32 cellular contexts compared by ENCODE assay signal in the genomic region with DNA sequence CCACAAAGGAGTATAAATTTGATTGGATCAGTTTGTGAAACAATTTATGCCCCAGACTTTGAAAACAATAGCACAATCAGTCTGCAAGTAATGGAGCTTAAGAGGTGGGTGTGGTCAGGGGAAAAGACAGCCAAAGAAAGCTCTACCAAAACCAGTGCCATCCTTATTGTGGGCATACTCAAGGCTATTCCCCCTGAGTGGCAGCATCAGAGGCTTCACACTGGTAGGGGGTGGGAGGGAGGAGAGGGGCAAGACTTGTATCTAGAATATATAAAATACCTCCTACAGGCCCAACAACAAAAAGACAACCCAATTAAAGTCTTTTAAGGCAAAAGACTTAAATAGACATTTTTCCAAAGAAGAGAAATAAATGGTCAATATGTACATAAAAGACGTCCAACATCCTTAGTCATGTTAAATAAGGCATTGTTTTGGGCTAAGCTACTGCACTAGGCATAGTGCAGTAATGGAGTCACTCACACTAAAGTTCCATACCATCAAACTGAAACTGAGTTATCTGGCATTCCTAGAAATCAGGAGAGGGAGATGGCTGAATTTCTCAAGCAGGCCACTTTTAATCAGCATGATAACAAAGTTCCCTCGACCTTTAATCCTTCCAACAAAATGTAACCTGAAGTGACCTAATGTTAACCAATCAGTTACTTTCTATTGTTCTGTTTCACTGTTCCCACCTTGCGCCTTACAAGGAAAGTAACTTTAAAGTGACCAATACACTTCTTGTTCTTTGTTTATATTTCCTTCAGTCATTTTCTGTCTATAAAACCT. TPM values are rescaled to one million over a fixed set of nuclear protein-coding genes. Genes with fewer than 3 reads are reported as not detected.
A peak's percentile ranks its signal among the peaks of the same experiment; 100 is the strongest.
DNase-seq lines count a peak whose midpoint lies in the region; ATAC-seq, FAIRE-seq and TF ChIP-seq lines count a peak whose summit lies in the region.
"Had no signal": no experiment of that assay in that cellular context is flagged by ENCODE, and none has a peak within 500 bp of the region (broad histone marks: within the 10 kb centered on the region; RNA-seq: fewer than 3 reads in every experiment).

No MANE protein-coding gene starts in this region.

- no peaks in the 10 kb centered on the region for H3K79me2 ChIP-seq in H9 (ENCODE audit: insufficient read depth, low read length)

- H2BK5ac ChIP-seq in H9 (ENCODE audit: insufficient read length, low read length), result no peak overlapping the region

- TF ChIP-seq CTCF in H9 (conservative IDR thresholded peaks at IDR 0.05) (no peak), pancreas (IDR thresholded peaks at IDR 0.05) (no peak)

- H2BK12ac ChIP-seq in H9 (ENCODE audit: insufficient read length, low read depth, low read length), result no peak overlapping the region

- H3K27ac Mint-ChIP-seq in H9, result peak overlapping the region; percentile 62 to 95 (median 95); a peak in 6 of 7 replicates
- H3K27ac Mint-ChIP-seq in activated T-helper 17 cell treated with anti-CD3 and anti-CD28 coated beads, Interleukin-2, amount 50 U/mL, for 72 hours, result peak overlapping the region; percentile 58
- H3K27ac Mint-ChIP-seq: immature natural killer cell; mesothelial cell of epicardium; naive thymus-derived CD4-positive, alpha-beta T cell; type B pancreatic cell had no signal

- no peak overlapping the region for H2BK20ac ChIP-seq in H9 (ENCODE audit: low read depth, low read length, poor library complexity, severe bottlenecking)

- H3K79me1 ChIP-seq in H9 (ENCODE audit: insufficient read depth, low read depth, low read length, poor library complexity, severe bottlenecking), result no peaks in the 10 kb centered on the region

- H3K27me3 Mint-ChIP-seq in H9 (ENCODE audit: low read depth), result no peaks in the 10 kb centered on the region
- H3K27me3 Mint-ChIP-seq in activated T-helper 17 cell treated with anti-CD3 and anti-CD28 coated beads, Interleukin-2, amount 50 U/mL, for 72 hours, result no peaks in the 10 kb centered on the region
- H3K27me3 Mint-ChIP-seq: brain; naive thymus-derived CD4-positive, alpha-beta T cell; type B pancreatic cell had no signal

- H3K9ac ChIP-seq in H9 (ENCODE audit: extremely low read depth, insufficient read length, low read length), result no peak overlapping the region

- no peak overlapping the region for H3T11ph ChIP-seq in H9 (ENCODE audit: low read length)

- H4K91ac ChIP-seq in H9 (ENCODE audit: insufficient read length, low read depth, low read length), result no peak overlapping the region

- H3K4me2 ChIP-seq in H9 (ENCODE audit: insufficient read depth, insufficient read length, low read length), result no peak overlapping the region

- H4K20me1 ChIP-seq in H9 (ENCODE audit: control insufficient read depth, insufficient read depth, insufficient read length), result no peaks in the 10 kb centered on the region

- FAIRE-seq in pancreas (lab: Jason Lieb, UNC), result no peak
- FAIRE-seq: G401.6 had no signal

- peak overlapping the region in 1 of 2 experiments; percentile 24; a peak in 2 of 5 replicates for H3K4me3 Mint-ChIP-seq in H9
- H3K4me3 Mint-ChIP-seq in activated T-helper 17 cell treated with anti-CD3 and anti-CD28 coated beads, Interleukin-2, amount 50 U/mL, for 72 hours, result no peak overlapping the region
- H3K4me3 Mint-ChIP-seq: activated T-cell treated with anti-CD3 and anti-CD28 coated beads, Interleukin-2, amount 50 U/mL, for 4 hours; brain; immature natural killer cell; mesothelial cell of epicardium; naive thymus-derived CD4-positive, alpha-beta T cell; type B pancreatic cell had no signal

- H3K23ac ChIP-seq in H9 (ENCODE audit: insufficient read length, low read depth, low read length), result no peak overlapping the region

- H3K36me3 Mint-ChIP-seq in H9 (ENCODE audit: insufficient read depth in 1 of 3, low read depth in 3 of 3), result peaks cover 15 to 24% (median 20%) of the 10 kb centered on the region in 3 experiments
- peaks cover 21% of the 10 kb centered on the region for H3K36me3 Mint-ChIP-seq in activated T-helper 17 cell treated with anti-CD3 and anti-CD28 coated beads, Interleukin-2, amount 50 U/mL, for 72 hours (ENCODE audit: low read depth)

- DNase-seq in H9 (no peak), iPS-NIHi7 (ENCODE audit: extremely low spot score) (peak; percentile 25), pancreas (no peak), Kasumi-1 (lab: John Stamatoyannopoulos, UW) (no peak), G401 (ENCODE audit: low spot score) (no peak), HK-2 (ENCODE audit: unreplicated experiment) (no peak)
- DNase-seq: activated CD4-positive, alpha-beta T cell treated with anti-CD3 and anti-CD28 coated beads, Interleukin-2, amount 50 U/mL, for 1 hour; activated naive CD4-positive, alpha-beta T cell treated with Interleukin-2 at 50 U/mL for 16 hours; activated T-cell treated with anti-CD3 and anti-CD28 coated beads, Interleukin-2, amount 50 U/mL, for 4 hours; adrenal gland; BE2C; DMS53; glutamatergic neuron; immature natural killer cell; left lung; MV-4-11; naive thymus-derived CD4-positive, alpha-beta T cell; NCI-H1694; NCI-H524 treated with DMSO at 0.1 percent for 48 hours; SHP77 treated with DMSO at 0.1 percent for 48 hours; spleen; T-helper 9 cell; WERI-Rb-1 had no signal

- H3K18ac ChIP-seq in H9 (ENCODE audit: insufficient read length, low read depth, low read length), result no peak overlapping the region

- no peaks in the 10 kb centered on the region for H3K23me2 ChIP-seq in H9 (ENCODE audit: insufficient read length, low read depth, low read length, poor library complexity, severe bottlenecking)

- no peak overlapping the region for H4K8ac ChIP-seq in H9 (replicated peaks; ENCODE audit: insufficient read length, low read depth, low read length)

- no peak overlapping the region for H2BK15ac ChIP-seq in H9 (ENCODE audit: low read depth, low read length)

- in situ Hi-C loops in G401 (cut with HindIII; ENCODE audit: low sequenced_read_pairs), result no loop called here

- peaks cover 0 to 6% of the 10 kb centered on the region in 2 experiments; a peak in 2 of 5 replicates for H3K9me3 Mint-ChIP-seq in H9
- H3K9me3 Mint-ChIP-seq in activated T-helper 17 cell treated with anti-CD3 and anti-CD28 coated beads, Interleukin-2, amount 50 U/mL, for 72 hours, result no peaks in the 10 kb centered on the region
- H3K9me3 Mint-ChIP-seq: activated T-cell treated with anti-CD3 and anti-CD28 coated beads, Interleukin-2, amount 50 U/mL, for 4 hours; immature natural killer cell had no signal

- no peak overlapping the region for H4K5ac ChIP-seq in H9 (ENCODE audit: insufficient read length, low read depth, low read length)

- no peak overlapping the region for H3K27ac ChIP-seq in H9 (ENCODE audit: insufficient read length, low read depth, low read length)
- no peak overlapping the region for H3K27ac ChIP-seq in pancreas
- H3K27ac ChIP-seq: adrenal gland, epithelial cell of prostate, left lung, spleen, WERI-Rb-1 had no signal

- WGBS in H9 (ENCODE audit: extremely low coverage, insufficient read length, low lambda C conversion rate), result no CpG with 5 or more reads among the region's 3 CpGs
- WGBS in pancreas, 2 donors, result 31 to 42% methylated on average over 3 of the region's 3 CpGs

- no peak overlapping the region for H2AFZ ChIP-seq in H9 (ENCODE audit: low read length)

- intact Hi-C loops in pancreas (cut with DNase I), result no loop called here

- H3K4me1 ChIP-seq in H9 (ENCODE audit: insufficient read depth, low read length) (peaks cover 8% of the 10 kb centered on the region), pancreas (peaks cover 0 to 10% (median 6%) of the 10 kb centered on the region in 3 donors)
- H3K4me1 ChIP-seq: left lung, spleen had no signal

- H3K56ac ChIP-seq in H9 (ENCODE audit: insufficient read length, low read depth, low read length), result no peak overlapping the region

- no peaks in the 10 kb centered on the region for H3K36me3 ChIP-seq in pancreas
- H3K36me3 ChIP-seq: adrenal gland, left lung had no signal

- H3K4me1 Mint-ChIP-seq in H9, result peaks cover 29 to 36% of the 10 kb centered on the region in 2 experiments
- no peaks in the 10 kb centered on the region for H3K4me1 Mint-ChIP-seq in activated T-helper 17 cell treated with anti-CD3 and anti-CD28 coated beads, Interleukin-2, amount 50 U/mL, for 72 hours
- H3K4me1 Mint-ChIP-seq: mesothelial cell of epicardium had no signal

- ATAC-seq in activated T-helper 17 cell treated with anti-CD3 and anti-CD28 coated beads, Interleukin-2, amount 50 U/mL, for 72 hours (replicated peaks), result no peak
- ATAC-seq in pancreas (peak; percentile 37 to 79 (median 65)), HG03175 (IDR thresholded peaks at IDR 0.05; ENCODE audit: unreplicated experiment) (no peak)
- ATAC-seq: activated T-cell treated with anti-CD3 and anti-CD28 coated beads, Interleukin-2, amount 50 U/mL, for 4 hours; HCT116; left lung; naive thymus-derived CD4-positive, alpha-beta T cell; Panc1 had no signal

- no peak overlapping the region for H2AK5ac ChIP-seq in H9 (ENCODE audit: insufficient read length, low read length)

- no peak overlapping the region for H3K14ac ChIP-seq in H9 (ENCODE audit: insufficient read depth, low read length)

- H3K9me3 ChIP-seq in H9 (ENCODE audit: control insufficient read depth, low read depth, low read length) (no peaks in the 10 kb centered on the region), pancreas (no peaks in the 10 kb centered on the region)
- H3K9me3 ChIP-seq: adrenal gland, BE2C, left lung, spleen had no signal

- no peak overlapping the region for H2BK120ac ChIP-seq in H9 (ENCODE audit: low read depth, low read length, poor library complexity, severe bottlenecking)

- H3K27me3 ChIP-seq in H9 (ENCODE audit: insufficient read depth, low read length) (no peaks in the 10 kb centered on the region), pancreas (no peaks in the 10 kb centered on the region)
- H3K27me3 ChIP-seq: adrenal gland, BE2C, left lung, spleen had no signal

- H3K4ac ChIP-seq in H9 (ENCODE audit: low read depth, low read length), result no peak overlapping the region

- H3K4me3 ChIP-seq in pancreas, result no peak overlapping the region
- H3K4me3 ChIP-seq: adrenal gland, left lung, spleen had no signal

RNA-seq across cellular contexts. Expression of gene NARS2, which starts 24.8 kb away (rescaled TPM):
- total RNA-seq in H9 (2021), result 28.8 and 29.7 TPM in 2 replicates
- 10 to 100 TPM; 14.3 to 21.1 TPM for total RNA-seq in activated T-helper 17 cell treated with anti-CD3 and anti-CD28 coated beads, Interleukin-2, amount 50 U/mL, for 72 hours
- 10 to 100 TPM in 1 of 6 donors, 1 to 10 TPM in 5; 5.1 to 10.2 (median 7.0) TPM for total RNA-seq in pancreas
- 10 to 100 TPM in 1 of 2 donors, 1 to 10 TPM in 1; 8.4 to 15.0 TPM for polyA plus RNA-seq in pancreas
- total RNA-seq in G401 (2014; rRNA removed; shearing (Covaris generic)), result 34.6 and 54.9 TPM in 2 replicates

Comparison
In these comparisons a context has a peak if more than half of its experiments do, and no peak if none do; other contexts are left out.
1. ATAC-seq: peak in pancreas (4 of 4); none in activated T-helper 17 cell treated with anti-CD3 and anti-CD28 coated beads, Interleukin-2, amount 50 U/mL, for 72 hours (single experiment) and HG03175 (single experiment).